In the genomic region with DNA sequence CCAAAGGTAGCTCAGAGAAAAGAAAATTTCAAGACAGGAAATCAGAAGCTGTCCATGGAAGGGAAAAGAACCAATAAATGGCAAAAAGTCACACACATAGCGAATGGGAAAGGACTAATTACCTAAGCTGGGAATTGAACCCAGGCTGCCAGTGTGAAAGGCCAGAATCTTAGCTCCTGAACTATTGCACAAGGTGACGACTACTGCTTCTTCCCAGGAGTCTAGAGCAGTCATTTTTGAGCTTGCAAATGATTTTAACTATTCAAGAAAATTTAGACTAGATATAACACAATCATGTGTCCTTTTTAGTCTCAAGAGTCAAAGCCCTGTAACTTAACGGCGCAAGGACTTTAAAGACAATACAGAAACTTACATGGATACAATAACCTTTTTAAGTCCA, we compare ENCODE assay signal across 21 cellular contexts. TPM values are rescaled to one million over a fixed set of nuclear protein-coding genes. Genes with fewer than 3 reads are reported as not detected.
DNase-seq lines count a peak whose midpoint lies in the region; ATAC-seq and TF ChIP-seq lines count a peak whose summit lies in the region.
"Had no signal": no experiment of that assay in that cellular context is flagged by ENCODE, and none has a peak within 500 bp of the region (broad histone marks: within the 10 kb centered on the region; RNA-seq: fewer than 3 reads in every experiment).

No MANE protein-coding gene starts in this region.

- no peaks in the 10 kb centered on the region for H3K4me1 ChIP-seq in body of pancreas
- H3K4me1 ChIP-seq: uterus had no signal

- TF ChIP-seq CTCF in NB4 (IDR thresholded peaks at IDR 0.05; ENCODE audit: low read depth, low read length) (no peak), body of pancreas (IDR thresholded peaks at IDR 0.05) (no peak), chondrocyte (IDR thresholded peaks at IDR 0.05) (no peak)

- intact Hi-C loops in body of pancreas (cut with DNase I): no loop called here

- H3K4me1 Mint-ChIP-seq in activated T-cell treated with anti-CD3 and anti-CD28 coated beads, Interleukin-2, amount 50 U/mL, for 4 hours (ENCODE audit: low read depth): no peaks in the 10 kb centered on the region
- H3K4me1 Mint-ChIP-seq in chondrocyte (ENCODE audit: low read depth): no peaks in the 10 kb centered on the region
- H3K4me1 Mint-ChIP-seq: activated CD4-positive, alpha-beta T cell treated with anti-CD3 and anti-CD28 coated beads for 36 hours; natural killer cell had no signal

- no peaks in the 10 kb centered on the region for H3K27me3 ChIP-seq in body of pancreas

- H3K27ac Mint-ChIP-seq in chondrocyte (ENCODE audit: unreplicated experiment): no peak overlapping the region
- H3K27ac Mint-ChIP-seq: activated CD4-positive, alpha-beta T cell treated with anti-CD3 and anti-CD28 coated beads for 36 hours; natural killer cell had no signal

- DNase-seq in NCI-H748 (lab: John Stamatoyannopoulos, UW; ENCODE audit: unreplicated experiment): peak; percentile 35
- no peak for DNase-seq in NCI-H748 treated with DMSO at 0.1 percent for 48 hours (lab: John Stamatoyannopoulos, UW)
- peak; percentile 11 for DNase-seq in NB4 (ENCODE audit: low read depth)
- DNase-seq in body of pancreas: peak in 3 of 4 donors; percentile 12 to 29 (median 16)
- DNase-seq in pons (ENCODE audit: low spot score): peak; percentile 21
- no peak for DNase-seq in activated T-cell treated with anti-CD3 and anti-CD28 coated beads, Interleukin-2, amount 50 U/mL, for 4 hours
- no peak for DNase-seq in chondrocyte (ENCODE audit: low spot score)
- DNase-seq: activated CD4-positive, alpha-beta T cell treated with anti-CD3 and anti-CD28 coated beads for 36 hours; activated T-cell treated with anti-CD3 and anti-CD28 coated beads, Interleukin-2, amount 50 U/mL, for 48 hours; amniotic stem cell; DMS153; effector CD4-positive, alpha-beta T cell; glutamatergic neuron; left cardiac atrium; natural killer cell; stimulated activated naive CD8-positive, alpha-beta T cell treated with anti-CD3 and anti-CD28 coated beads, Interleukin-15, Interleukin-2, amounts not matched to agents 100 U/mL and 50 U/mL, for 24 hours; T-helper 1 cell; uterus had no signal

- no peaks in the 10 kb centered on the region for H3K9me3 Mint-ChIP-seq in activated T-cell treated with anti-CD3 and anti-CD28 coated beads, Interleukin-2, amount 50 U/mL, for 4 hours
- peaks cover 13% of the 10 kb centered on the region for H3K9me3 Mint-ChIP-seq in chondrocyte (ENCODE audit: low read depth)
- H3K9me3 Mint-ChIP-seq: natural killer cell had no signal

- ATAC-seq in body of pancreas: no peak
- no peak for ATAC-seq in GM18858 (IDR thresholded peaks at IDR 0.05; ENCODE audit: unreplicated experiment)
- ATAC-seq in activated T-cell treated with anti-CD3 and anti-CD28 coated beads, Interleukin-2, amount 50 U/mL, for 4 hours: no peak
- ATAC-seq: activated CD4-positive, alpha-beta T cell treated with anti-CD3 and anti-CD28 coated beads for 36 hours; GM12878; natural killer cell; sciatic nerve; stimulated activated naive CD8-positive, alpha-beta T cell treated with anti-CD3 and anti-CD28 coated beads, Interleukin-15, Interleukin-2, amounts not matched to agents 100 U/mL and 50 U/mL, for 24 hours had no signal

- H3K4me3 ChIP-seq in NB4 (ENCODE audit: low read depth, low read length): no peak overlapping the region
- no peak overlapping the region for H3K4me3 ChIP-seq in body of pancreas
- H3K4me3 ChIP-seq: GM12878, uterus had no signal

- no peak for TF ChIP-seq POLR2A in NB4 (IDR thresholded peaks at IDR 0.05; ENCODE audit: extremely low read depth, insufficient read length)
- TF ChIP-seq POLR2A in body of pancreas (IDR thresholded peaks at IDR 0.05): no peak

- H3K4me3 Mint-ChIP-seq in activated T-cell treated with anti-CD3 and anti-CD28 coated beads, Interleukin-2, amount 50 U/mL, for 4 hours: no peak overlapping the region
- no peak overlapping the region for H3K4me3 Mint-ChIP-seq in chondrocyte (ENCODE audit: unreplicated experiment)
- H3K4me3 Mint-ChIP-seq: activated CD4-positive, alpha-beta T cell treated with anti-CD3 and anti-CD28 coated beads for 36 hours; natural killer cell had no signal

- H3K36me3 ChIP-seq in body of pancreas (replicated peaks in 1 of 2; ENCODE audit: insufficient read depth in 1 of 2, low read depth in 2 of 2): no peaks in the 10 kb centered on the region
- H3K36me3 ChIP-seq: uterus had no signal

- no peak overlapping the region for H3K27ac ChIP-seq in body of pancreas
- H3K27ac ChIP-seq: uterus had no signal

- 62 to 73% methylated on average over 4 of the region's 4 CpGs for WGBS in body of pancreas, 2 donors

- H3K9me3 ChIP-seq in body of pancreas: no peaks in the 10 kb centered on the region
- H3K9me3 ChIP-seq: uterus had no signal

- no peaks in the 10 kb centered on the region for H3K36me3 Mint-ChIP-seq in activated T-cell treated with anti-CD3 and anti-CD28 coated beads, Interleukin-2, amount 50 U/mL, for 4 hours (ENCODE audit: insufficient read depth)
- no peaks in the 10 kb centered on the region for H3K36me3 Mint-ChIP-seq in chondrocyte (ENCODE audit: low read depth)
- H3K36me3 Mint-ChIP-seq: natural killer cell had no signal

- H3K27me3 Mint-ChIP-seq in activated T-cell treated with anti-CD3 and anti-CD28 coated beads, Interleukin-2, amount 50 U/mL, for 4 hours (ENCODE audit: low read depth): no peaks in the 10 kb centered on the region
- peaks cover 2% of the 10 kb centered on the region for H3K27me3 Mint-ChIP-seq in chondrocyte (ENCODE audit: low read depth)
- H3K27me3 Mint-ChIP-seq: activated CD4-positive, alpha-beta T cell treated with anti-CD3 and anti-CD28 coated beads for 36 hours had no signal

RNA-seq across cellular contexts. Expression of a gene that starts 34.1 kb away (rescaled TPM):
- total RNA-seq in body of pancreas (1 to 10 TPM; 4.2 to 6.9 TPM), chondrocyte (8.5 to 15.8 TPM (median 8.6 TPM) in 3 replicates)
- 1 to 10 TPM; 5.4 to 7.6 (median 7.6) TPM for total RNA-seq in activated T-cell treated with anti-CD3 and anti-CD28 coated beads, Interleukin-2, amount 50 U/mL, for 4 hours

Comparison
In these comparisons a context has a peak if more than half of its experiments do, and no peak if none do; other contexts are left out.
1. DNase-seq: peak in NCI-H748 (single experiment), NB4 (single experiment), body of pancreas (3 of 4) and pons (single experiment); none in NCI-H748 treated with DMSO at 0.1 percent for 48 hours (single experiment), activated T-cell treated with anti-CD3 and anti-CD28 coated beads, Interleukin-2, amount 50 U/mL, for 4 hours (single experiment) and chondrocyte (single experiment).